Comparison of ENCODE assay signal across 26 cellular contexts in the genomic region with DNA sequence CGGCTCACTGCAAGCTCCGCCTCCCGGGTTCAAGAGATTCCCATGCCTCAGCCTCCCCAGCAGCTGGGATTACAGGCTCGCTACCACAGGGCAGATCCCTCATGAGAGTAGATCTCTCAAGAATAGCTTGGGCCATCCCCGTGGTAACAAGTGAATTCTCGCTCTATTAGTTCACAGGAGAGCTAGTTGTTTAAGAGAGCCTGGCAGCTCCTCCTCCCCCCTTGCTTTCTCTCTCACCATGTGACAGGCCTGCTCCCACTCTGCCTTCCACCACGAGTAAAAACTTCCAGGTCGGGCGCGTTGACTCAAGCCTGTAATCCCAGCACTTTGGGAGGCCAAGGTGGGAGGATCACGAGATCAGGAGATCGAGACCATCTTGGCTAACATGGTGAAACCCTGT. TPM values are rescaled to one million over a fixed set of nuclear protein-coding genes. Genes with fewer than 3 reads are reported as not detected.
"Had no signal": no experiment of that assay in that cellular context is flagged by ENCODE, and none has a peak within 500 bp of the region (broad histone marks: within the 10 kb centered on the region; RNA-seq: fewer than 3 reads in every experiment).

No MANE protein-coding gene starts in this region.

- H3K9me3 Mint-ChIP-seq: IgD-negative memory B cell had no signal

- H3K9me3 ChIP-seq: SK-N-SH had no signal

- DNase-seq: Kasumi-1, MV-4-11, NCI-H1048, NCI-H1105, NCI-H1417 treated with DMSO at 0.1 percent for 48 hours, NCI-H146, NCI-H1694 treated with DMSO at 0.1 percent for 48 hours, NCI-H1930, NCI-H2081, NCI-H2107, NCI-H2227 treated with DMSO at 0.1 percent for 48 hours, NCI-H524, NCI-H526 treated with DMSO at 0.1 percent for 48 hours, NCI-H748 treated with DMSO at 0.1 percent for 48 hours, PC-3, SHP77, SK-N-SH had no signal

- H3K36me3 Mint-ChIP-seq: IgD-negative memory B cell had no signal

- H3K4me1 Mint-ChIP-seq: IgD-negative memory B cell had no signal

- H3K4me3 ChIP-seq: K562 had no signal

- H3K9ac ChIP-seq: KMS-11, SK-N-SH had no signal

- ATAC-seq: K562, Panc1, PC-3 had no signal

- H3K4me3 Mint-ChIP-seq: IgD-negative memory B cell had no signal

- H3K4me2 ChIP-seq: KMS-11, SK-N-SH had no signal

- H3K27ac ChIP-seq: HL-60, KMS-11, RWPE1 had no signal

- H3K27ac Mint-ChIP-seq: IgD-negative memory B cell had no signal

RNA-seq across cellular contexts. Expression of gene CLRN2, which starts 31.7 kb away (rescaled TPM):
- total RNA-seq: K562, M059J, NCI-H460, PC-3, SK-MEL-5 had no signal
- polyA plus RNA-seq: IgD-negative memory B cell, K562, SK-N-SH had no signal
